22 cellular contexts compared by ENCODE assay signal in the genomic region with DNA sequence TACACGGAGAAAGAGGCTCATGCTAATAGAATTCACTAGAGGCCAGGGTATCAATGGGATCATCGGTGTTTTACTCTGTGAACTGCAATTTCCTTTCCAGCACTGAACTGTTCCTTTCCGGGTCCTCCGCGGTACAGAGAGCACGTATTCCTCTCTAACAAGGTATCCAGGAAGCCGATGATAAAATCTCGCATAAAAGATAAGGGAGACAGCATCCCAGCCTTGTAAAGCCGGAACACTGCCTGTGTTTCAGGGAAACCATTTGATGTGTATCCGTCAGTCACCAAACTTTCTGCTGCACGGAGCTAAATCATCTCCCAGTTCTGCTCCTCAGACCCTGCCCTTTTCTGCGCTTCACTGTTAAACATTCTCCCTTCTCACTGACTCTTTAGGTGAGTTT. TPM values are rescaled to one million over a fixed set of nuclear protein-coding genes. Genes with fewer than 3 reads are reported as not detected.
DNase-seq lines count a peak whose midpoint lies in the region; ATAC-seq, FAIRE-seq and TF ChIP-seq lines count a peak whose summit lies in the region.
"Had no signal": no experiment of that assay in that cellular context is flagged by ENCODE, and none has a peak within 500 bp of the region (broad histone marks: within the 10 kb centered on the region; RNA-seq: fewer than 3 reads in every experiment).

No MANE protein-coding gene starts in this region.

- no peak overlapping the region for H3K23ac ChIP-seq in H1 (ENCODE audit: insufficient read length)

- POLR2A ChIA-PET in SK-N-SH (lab: Yijun Ruan, JAX), result no interaction called here
- POLR2A ChIA-PET in H1 (lab: Charles Lee; ENCODE audit: partially characterized antibody), result no interaction called here

- no peaks in the 10 kb centered on the region for H3F3A ChIP-seq in SK-N-SH (replicated peaks; ENCODE audit: insufficient read depth)
- H3F3A ChIP-seq in neural progenitor cell (ENCODE audit: low read depth), result peaks cover 12% of the 10 kb centered on the region

- H2BK20ac ChIP-seq in H1 (ENCODE audit: low read length), result no peak overlapping the region

- no peak for TF ChIP-seq POLR2A in H1 (IDR thresholded peaks at IDR 0.05; ENCODE audit: control extremely low read depth in 1 of 2, low read depth in 2 of 2, low read length in 2 of 2)

- no peak overlapping the region for H3K14ac ChIP-seq in H1 (ENCODE audit: insufficient read length)

- CTCF ChIA-PET in SK-N-SH (lab: Yijun Ruan, JAX), result interaction anchor here (0.7 kb wide), 1 partner anchor 526 kb away, joined by 3 read pairs; no protein-coding TSS in a partner anchor
- CTCF ChIA-PET in H1 (lab: Charles Lee; ENCODE audit: partially characterized antibody), result no interaction called here

- ATAC-seq in SK-N-SH treated with all-trans-retinoic acid at 6 μM for 48 hours, result no peak
- ATAC-seq in activated naive CD8-positive, alpha-beta T cell treated with anti-CD3 and anti-CD28 coated beads, Interleukin-2, amount 50 U/mL, for 24 hours, result no peak
- ATAC-seq: A549 had no signal

- H3K9me3 ChIP-seq in SK-N-SH (no peaks in the 10 kb centered on the region), H1 (ENCODE audit: insufficient read depth in 2 of 2, low read depth in 1 of 2, low read length in 1 of 2) (no peaks in the 10 kb centered on the region), neural progenitor cell (ENCODE audit: low read depth) (no peaks in the 10 kb centered on the region)
- H3K9me3 ChIP-seq: A549, BLaER1 had no signal

- H3K56ac ChIP-seq in H1 (replicated peaks; ENCODE audit: insufficient read length, low read depth, low read length), result no peak overlapping the region

- 25% methylated on average over 12 of the region's 12 CpGs for WGBS in SK-N-SH (ENCODE audit: low lambda C conversion rate)
- WGBS in H1 (ENCODE audit: extremely low coverage in 1 of 2, insufficient coverage in 1 of 2, insufficient read length in 1 of 2, insufficient replicate concordance in 2 of 2, low coverage in 1 of 2, low lambda C conversion rate in 2 of 2, missing lambda C conversion rate in 1 of 2), 2 experiments, result 93% methylated on average over 12 of the region's 12 CpGs; no CpG with 5 or more reads in 1 of the 2 experiments

- no peaks in the 10 kb centered on the region for H3K79me1 ChIP-seq in H1 (ENCODE audit: low read depth, low read length)

- no peak overlapping the region for H3K27ac ChIP-seq in SK-N-SH (ENCODE audit: low read depth in 2 of 2, low read length in 1 of 2)
- no peak overlapping the region for H3K27ac ChIP-seq in H1 (ENCODE audit: low read depth, low read length)
- no peak overlapping the region for H3K27ac ChIP-seq in neural progenitor cell
- H3K27ac ChIP-seq: 22Rv1, A549, BLaER1, HL-60 had no signal

- no peak overlapping the region for H3K4me2 ChIP-seq in SK-N-SH
- H3K4me2 ChIP-seq in H1 (ENCODE audit: insufficient read depth in 1 of 2, low read depth in 2 of 2, low read length in 2 of 2), result no peak overlapping the region
- no peak overlapping the region for H3K4me2 ChIP-seq in neural progenitor cell
- H3K4me2 ChIP-seq: A549, BLaER1 had no signal

- H3K27me3 Mint-ChIP-seq in neural progenitor cell (ENCODE audit: insufficient read depth, low read depth), result peaks cover 5% of the 10 kb centered on the region
- peaks cover 2% of the 10 kb centered on the region for H3K27me3 Mint-ChIP-seq in activated naive CD8-positive, alpha-beta T cell treated with anti-CD3 and anti-CD28 coated beads, Interleukin-2, amount 50 U/mL, for 24 hours

- no peaks in the 10 kb centered on the region for H3K9me3 Mint-ChIP-seq in neural progenitor cell
- H3K9me3 Mint-ChIP-seq in activated naive CD8-positive, alpha-beta T cell treated with anti-CD3 and anti-CD28 coated beads, Interleukin-2, amount 50 U/mL, for 24 hours, result no peaks in the 10 kb centered on the region
- H3K9me3 Mint-ChIP-seq: CD4-positive, alpha-beta memory T cell; HFFc6 had no signal

- H2BK5ac ChIP-seq in H1 (ENCODE audit: low read depth, low read length), result no peak overlapping the region

- H4K8ac ChIP-seq in H1 (ENCODE audit: extremely low read depth, insufficient read depth, low read length), result no peak overlapping the region

- no peak overlapping the region for H4K5ac ChIP-seq in H1 (ENCODE audit: insufficient read length, low read depth, low read length)

- H2AK5ac ChIP-seq in H1 (ENCODE audit: low read depth, low read length), result no peak overlapping the region

- no peak overlapping the region for H2BK120ac ChIP-seq in H1 (replicated peaks; ENCODE audit: low read depth, low read length)

- H3K36me3 ChIP-seq in SK-N-SH (replicated peaks in 1 of 2; ENCODE audit: control insufficient read depth in 1 of 2, insufficient read depth in 2 of 2, low read length in 1 of 2) (no peaks in the 10 kb centered on the region), H1 (ENCODE audit: control insufficient read depth in 2 of 4, insufficient read depth in 4 of 4, low read length in 3 of 4) (no peaks in the 10 kb centered on the region), neural progenitor cell (no peaks in the 10 kb centered on the region)
- H3K36me3 ChIP-seq: BLaER1 had no signal

- H3K36me3 Mint-ChIP-seq in neural progenitor cell, result no peaks in the 10 kb centered on the region
- H3K36me3 Mint-ChIP-seq in activated naive CD8-positive, alpha-beta T cell treated with anti-CD3 and anti-CD28 coated beads, Interleukin-2, amount 50 U/mL, for 24 hours (ENCODE audit: low read depth), result no peaks in the 10 kb centered on the region
- H3K36me3 Mint-ChIP-seq: CD14-positive monocyte; CD4-positive, alpha-beta memory T cell had no signal

- no peak overlapping the region for H3K27ac Mint-ChIP-seq in neural progenitor cell
- H3K27ac Mint-ChIP-seq in activated naive CD8-positive, alpha-beta T cell treated with anti-CD3 and anti-CD28 coated beads, Interleukin-2, amount 50 U/mL, for 24 hours, result no peak overlapping the region
- H3K27ac Mint-ChIP-seq: CD14-positive monocyte; CD4-positive, alpha-beta memory T cell; HFFc6 had no signal

- H3K4me1 ChIP-seq in SK-N-SH (ENCODE audit: control insufficient read depth in 1 of 2, insufficient read depth in 2 of 2, low read depth in 1 of 2, low read length in 1 of 2) (peaks cover 0 to 8% of the 10 kb centered on the region in 2 experiments; a peak in 1 of 4 replicates), H1 (replicated peaks in 1 of 4; ENCODE audit: control insufficient read depth in 3 of 4, insufficient read depth in 4 of 4, low read length in 3 of 4) (no peaks in the 10 kb centered on the region), neural progenitor cell (peaks cover 11% of the 10 kb centered on the region)
- H3K4me1 ChIP-seq: A549, BLaER1 had no signal

- FAIRE-seq in H1 (lab: Jason Lieb, UNC), result no peak
- FAIRE-seq: A549, GM19239, H54 had no signal

- H3K4me1 Mint-ChIP-seq in neural progenitor cell, result peaks cover 21% of the 10 kb centered on the region
- H3K4me1 Mint-ChIP-seq in activated naive CD8-positive, alpha-beta T cell treated with anti-CD3 and anti-CD28 coated beads, Interleukin-2, amount 50 U/mL, for 24 hours, result no peaks in the 10 kb centered on the region
- H3K4me1 Mint-ChIP-seq: CD4-positive, alpha-beta memory T cell had no signal

- TF ChIP-seq CTCF in SK-N-SH (IDR thresholded peaks at IDR 0.05) (no peak), H1 (IDR thresholded peaks at IDR 0.05; ENCODE audit: control extremely low read depth in 1 of 3, insufficient read depth in 1 of 3, low read depth in 1 of 3, low read length in 3 of 3) (no peak), neural progenitor cell (IDR thresholded peaks at IDR 0.05) (no peak)

- H3K79me2 ChIP-seq in SK-N-SH (ENCODE audit: insufficient read depth) (no peaks in the 10 kb centered on the region), H1 (ENCODE audit: control insufficient read depth in 1 of 2, insufficient read depth in 2 of 2, low read length in 2 of 2) (no peaks in the 10 kb centered on the region), neural progenitor cell (ENCODE audit: low read depth) (no peaks in the 10 kb centered on the region)

- no peak overlapping the region for H4K91ac ChIP-seq in H1 (replicated peaks; ENCODE audit: insufficient read length, low read length)

- no peaks in the 10 kb centered on the region for H3K9me2 ChIP-seq in SK-N-SH

- H2AFZ ChIP-seq in SK-N-SH (ENCODE audit: low read depth) (no peak overlapping the region), H1 (ENCODE audit: low read length) (peak overlapping the region; percentile 62; the same call in 1 of the 2 replicates), neural progenitor cell (replicated peaks) (peak overlapping the region; percentile 78)

- TF ChIP-seq EP300 in SK-N-SH (IDR thresholded peaks at IDR 0.05; ENCODE audit: borderline replicate concordance in 1 of 2, low read depth in 1 of 2, low read length in 1 of 2) (no peak), H1 (IDR thresholded peaks at IDR 0.05; ENCODE audit: borderline replicate concordance in 1 of 2, low read depth in 2 of 2, low read length in 2 of 2) (no peak)

- DNase-seq in SK-N-SH (peak; percentile 46), H1 (ENCODE audit: low read depth in 1 of 2, low spot score in 2 of 2) (no peak), neural progenitor cell (ENCODE audit: low spot score) (no peak), LoVo (ENCODE audit: low spot score) (no peak), pons (ENCODE audit: low spot score) (no peak)
- DNase-seq in activated naive CD8-positive, alpha-beta T cell treated with anti-CD3 and anti-CD28 coated beads, Interleukin-2, amount 50 U/mL, for 24 hours, result no peak
- DNase-seq: AML-193; CD4-positive, alpha-beta memory T cell; DMS153; DMS79 treated with DMSO at 0.1 percent for 48 hours; GF-D8; HCEC 1CT; HFFc6; IMR-90 had no signal

- H3K4me3 ChIP-seq in SK-N-SH (ENCODE audit: low read depth in 2 of 2, low read length in 1 of 2) (no peak overlapping the region), H1 (ENCODE audit: extremely low read depth in 1 of 4, insufficient read depth in 2 of 4, low read depth in 3 of 4, low read length in 4 of 4) (no peak overlapping the region), neural progenitor cell (no peak overlapping the region)
- H3K4me3 ChIP-seq: A549, BLaER1 had no signal

- no peak overlapping the region for H3K4me3 Mint-ChIP-seq in neural progenitor cell
- no peak overlapping the region for H3K4me3 Mint-ChIP-seq in activated naive CD8-positive, alpha-beta T cell treated with anti-CD3 and anti-CD28 coated beads, Interleukin-2, amount 50 U/mL, for 24 hours
- H3K4me3 Mint-ChIP-seq: CD14-positive monocyte; CD4-positive, alpha-beta memory T cell; HFFc6 had no signal

- H4K20me1 ChIP-seq in SK-N-SH (ENCODE audit: insufficient read depth) (no peaks in the 10 kb centered on the region), H1 (replicated peaks in 1 of 2; ENCODE audit: control insufficient read depth in 1 of 2, insufficient read depth in 2 of 2, low read length in 2 of 2) (no peaks in the 10 kb centered on the region), neural progenitor cell (ENCODE audit: low read depth) (no peaks in the 10 kb centered on the region)
- H4K20me1 ChIP-seq: BLaER1 had no signal

- H3K23me2 ChIP-seq in H1 (ENCODE audit: low read depth, low read length), result peaks cover 5% of the 10 kb centered on the region; the same call in 1 of the 2 replicates

- TF ChIP-seq RAD21 in SK-N-SH (IDR thresholded peaks at IDR 0.05; ENCODE audit: low read length) (no peak), H1 (IDR thresholded peaks at IDR 0.05 in 1 of 2, conservative IDR thresholded peaks at IDR 0.05 in 1 of 2; ENCODE audit: low read depth in 2 of 2, low read length in 2 of 2) (no peak)

- H3K27me3 ChIP-seq in SK-N-SH (ENCODE audit: insufficient read depth) (no peaks in the 10 kb centered on the region; the same call in 1 of the 2 replicates), H1 (replicated peaks in 1 of 4; ENCODE audit: control insufficient read depth in 3 of 4, extremely low read depth in 1 of 4, insufficient read depth in 3 of 4, low read length in 3 of 4) (no peaks in the 10 kb centered on the region), neural progenitor cell (no peaks in the 10 kb centered on the region)
- H3K27me3 ChIP-seq: BLaER1 had no signal

- no peak overlapping the region for H2BK12ac ChIP-seq in H1 (ENCODE audit: low read depth, low read length)

- no peak overlapping the region for H3K4ac ChIP-seq in H1 (replicated peaks; ENCODE audit: insufficient read length, low read depth, low read length)

- H3K9ac ChIP-seq in SK-N-SH (no peak overlapping the region), H1 (replicated peaks in 1 of 4; ENCODE audit: extremely low read depth in 1 of 4, low read depth in 3 of 4, low read length in 3 of 4) (no peak overlapping the region), neural progenitor cell (no peak overlapping the region)
- H3K9ac ChIP-seq: BLaER1 had no signal

- H3K18ac ChIP-seq in H1 (ENCODE audit: extremely low read depth, low read length), result no peak overlapping the region

- H2BK15ac ChIP-seq in H1 (ENCODE audit: low read length), result no peak overlapping the region

RNA-seq across cellular contexts. Expression of gene ING2, which starts 54.0 kb away (rescaled TPM):
- polyA plus RNA-seq in SK-N-SH (2012; rRNA removed), result 14.1 and 15.1 TPM in 2 replicates
- polyA plus RNA-seq in SK-N-SH (2012; cell fraction: cytosol; rRNA removed), result 20.3 and 28.3 TPM in 2 replicates
- 3.9 and 4.3 TPM in 2 replicates for polyA plus RNA-seq in SK-N-SH (2012; cell fraction: nucleus; rRNA removed)
- 14.8 and 16.1 TPM in 2 replicates for total RNA-seq in H1 (2021; fragmentation: NEBNext Ultra II Directional; extraction: Animal tissue kit (Norgen Biotek cat#: 25700))
- 5.1 and 5.7 TPM in 2 replicates for polyA plus RNA-seq in H1 (2011; rRNA removed)
- 15.3 TPM for polyA plus RNA-seq in H1 (2011; cell fraction: cytosol; rRNA removed)
- 4.0 TPM for polyA plus RNA-seq in H1 (2011; cell fraction: nucleus; rRNA removed)
- 15.0 to 20.4 TPM (median 17.0 TPM) in 4 replicates for polyA plus RNA-seq in H1 (2012, experiment 1 of 2)
- 4.2 TPM for polyA plus RNA-seq in H1 (2012, experiment 2 of 2)
- 19.0 TPM for polyA plus RNA-seq in H1 (2013, experiment 1 of 2)
- 20.5 TPM for polyA plus RNA-seq in H1 (2013, experiment 2 of 2)
- 1.9 and 2.3 TPM in 2 replicates for polyA minus RNA-seq in H1 (2011; rRNA and poly(A)+ RNA removed)
- polyA minus RNA-seq in H1 (2011; cell fraction: cytosol; rRNA and poly(A)+ RNA removed), result 6.2 TPM
- polyA minus RNA-seq in H1 (2011; cell fraction: nucleus; rRNA and poly(A)+ RNA removed), result 5.1 TPM
- total RNA-seq in neural progenitor cell (ENCODE audit: low replicate concordance), result 20.9 and 38.0 TPM in 2 replicates
